Comparison of ENCODE assay signal across 24 cellular contexts in the genomic region with DNA sequence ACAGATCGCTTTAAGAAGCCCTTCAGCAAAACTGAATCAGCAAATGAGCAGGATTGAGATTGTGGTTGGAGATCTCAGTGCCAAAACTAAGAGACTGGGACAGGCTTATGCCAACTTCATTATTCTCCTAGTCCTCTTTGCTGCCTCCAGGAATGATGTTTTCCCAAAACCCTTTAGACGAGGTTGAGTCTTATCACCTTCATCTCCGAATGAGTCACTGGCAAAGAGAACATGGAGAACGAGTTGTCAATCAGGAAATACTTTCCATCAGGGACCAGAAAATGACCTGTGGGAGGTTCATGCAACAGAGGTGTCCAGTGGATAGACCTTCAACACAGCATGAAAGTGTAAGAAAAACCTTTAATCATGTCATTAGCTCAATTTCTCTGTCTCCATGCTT.
"Had no signal": no experiment of that assay in that cellular context is flagged by ENCODE, and none has a peak within 500 bp of the region (broad histone marks: within the 10 kb centered on the region; RNA-seq: fewer than 3 reads in every experiment).

No MANE protein-coding gene starts in this region.

- FAIRE-seq: keratinocyte, urothelium cell line had no signal

- H3K27ac ChIP-seq: hepatocyte, lower lobe of right lung, ovary, right atrium auricular region, right lobe of liver, stomach, testis, thyroid gland, transverse colon, upper lobe of right lung had no signal

- H3K79me2 ChIP-seq: hepatocyte had no signal

- ATAC-seq: left cardiac atrium; left lobe of liver; lower lobe of right lung; mucosa of descending colon; naive thymus-derived CD4-positive, alpha-beta T cell; natural killer cell treated with Interleukin-12 subunit alpha and Interleukin-12 subunit beta and Interleukin-15 and Interleukin-18, amount 100 ng/mL, for 72 hours; right lobe of liver; stimulated activated naive B cell treated with anti-CD40 and anti-IgM and Interleukin-4, amounts not matched to agents 10 μg/mL and 1 μg/mL and 100 μg/mL, for 72 hours; stimulated activated naive CD8-positive, alpha-beta T cell treated with anti-CD3 and anti-CD28 coated beads, Interleukin-15, Interleukin-2, amounts not matched to agents 100 U/mL and 50 U/mL, for 24 hours; upper lobe of right lung had no signal

- DNase-seq: kidney glomerular epithelial cell; left cardiac atrium; lower lobe of right lung; midbrain; mucosa of descending colon; naive thymus-derived CD4-positive, alpha-beta T cell; ovary; right lobe of liver; stimulated activated CD4-positive, alpha-beta T cell treated with anti-CD3 and anti-CD28 coated beads, Interleukin-1b, Interleukin-23, amount 100 ng/mL, for 48 hours; stimulated activated CD4-positive, alpha-beta T cell treated with anti-CD3 and anti-CD28 coated beads, Interleukin-2, amount 100 ng/mL, for 48 hours; stimulated activated naive B cell treated with anti-CD40 and anti-IgM and Interleukin-4, amounts not matched to agents 10 μg/mL and 1 μg/mL and 100 μg/mL, for 72 hours; stimulated activated naive CD8-positive, alpha-beta T cell treated with anti-CD3 and anti-CD28 coated beads, Interleukin-15, Interleukin-2, amounts not matched to agents 100 U/mL and 50 U/mL, for 24 hours; stomach; testis; thyroid gland; transverse colon; upper lobe of right lung had no signal

- H3K4me1 ChIP-seq: lower lobe of right lung, right atrium auricular region, right lobe of liver, stomach, testis, thyroid gland, transverse colon, upper lobe of right lung had no signal

- H3K4me2 ChIP-seq: hepatocyte, smooth muscle cell had no signal

- H3K4me3 ChIP-seq: hepatocyte, lower lobe of right lung, mucosa of descending colon, ovary, right atrium auricular region, right lobe of liver, smooth muscle cell, stomach, testis, thyroid gland, transverse colon, upper lobe of right lung had no signal

- H3K36me3 ChIP-seq: lower lobe of right lung, ovary, right atrium auricular region, right lobe of liver, stomach, thyroid gland, transverse colon, upper lobe of right lung had no signal

- H2AFZ ChIP-seq: hepatocyte had no signal

- H3K27me3 ChIP-seq: hepatocyte, ovary, right atrium auricular region, right lobe of liver, stomach, testis, thyroid gland, transverse colon, upper lobe of right lung had no signal

- H3K9me3 ChIP-seq: lower lobe of right lung, mucosa of descending colon, ovary, right atrium auricular region, right lobe of liver, stomach, testis, thyroid gland, transverse colon, upper lobe of right lung had no signal
